ENCODE assay signal across 8 cellular contexts in the genomic region with DNA sequence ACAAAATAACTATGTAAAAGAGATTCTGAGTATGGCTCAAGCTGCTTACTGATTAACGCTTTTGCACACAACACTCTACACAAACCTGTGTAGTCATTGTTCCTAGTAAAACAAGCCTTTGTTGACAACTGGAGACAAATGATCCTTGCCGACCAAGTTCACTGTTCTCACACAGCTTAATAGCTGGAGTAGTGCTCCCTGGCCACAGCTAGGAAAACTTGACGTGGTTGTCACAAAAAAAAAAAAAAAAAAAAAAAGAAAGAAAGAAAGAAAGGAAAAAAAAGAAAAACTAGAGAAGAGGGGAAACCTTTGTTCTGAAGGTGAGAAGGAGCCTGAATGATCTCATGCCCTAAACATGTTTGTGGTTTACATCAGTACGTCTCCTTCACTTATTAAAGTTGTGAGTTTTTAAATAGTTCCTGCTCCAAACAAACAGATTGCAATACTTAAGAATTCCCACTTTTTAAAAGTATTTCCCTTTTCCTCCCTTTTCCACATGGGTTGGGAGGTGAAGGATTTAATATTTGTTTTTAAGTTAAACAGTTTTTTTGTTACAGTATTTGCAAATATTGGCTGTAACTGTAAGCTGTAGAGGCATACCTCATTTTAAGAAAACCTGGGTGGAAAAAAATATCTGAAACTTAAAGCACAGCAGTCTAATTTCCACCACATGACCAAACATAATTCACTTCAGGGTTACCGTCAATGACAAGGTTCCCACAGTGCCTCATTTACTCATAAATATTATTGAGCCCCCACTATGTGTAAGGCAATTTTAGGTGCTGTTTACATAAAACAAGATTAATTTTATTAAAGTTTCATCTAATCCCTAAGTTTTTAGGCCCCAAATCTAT.
DNase-seq lines count a peak whose midpoint lies in the region; ATAC-seq, FAIRE-seq and TF ChIP-seq lines count a peak whose summit lies in the region.

No MANE protein-coding gene starts in this region.

- no peaks in the 10 kb centered on the region for H3K27me3 Mint-ChIP-seq in activated T-cell treated with anti-CD3 and anti-CD28 coated beads, Interleukin-2, amount 50 U/mL, for 24 hours

- WGBS in transverse colon (ENCODE audit: low coverage in 1 of 2), 2 donors: 26 to 32% methylated on average over 4 to 5 of the region's 5 CpGs

- H3K4me1 Mint-ChIP-seq in activated T-cell treated with anti-CD3 and anti-CD28 coated beads, Interleukin-2, amount 50 U/mL, for 24 hours (ENCODE audit: low read depth): peaks cover 38% of the 10 kb centered on the region

- H3K9me3 Mint-ChIP-seq in activated T-cell treated with anti-CD3 and anti-CD28 coated beads, Interleukin-2, amount 50 U/mL, for 24 hours: peaks cover 2% of the 10 kb centered on the region

- H3K9me3 ChIP-seq in adipocyte (ENCODE audit: control insufficient read depth, low read length) (no peaks in the 10 kb centered on the region), kidney (ENCODE audit: control insufficient read depth in 1 of 2, low read length in 2 of 2) (no peaks in the 10 kb centered on the region), transverse colon (no peaks in the 10 kb centered on the region)

- no peaks in the 10 kb centered on the region for H3K36me3 Mint-ChIP-seq in activated T-cell treated with anti-CD3 and anti-CD28 coated beads, Interleukin-2, amount 50 U/mL, for 24 hours (ENCODE audit: low read depth)

- no peak for TF ChIP-seq EP300 in transverse colon (IDR thresholded peaks at IDR 0.05; ENCODE audit: low read depth)

- H3K4me3 ChIP-seq in adipocyte (ENCODE audit: low read length) (peak overlapping the region; percentile 43), kidney (ENCODE audit: low read length in 2 of 2) (peak overlapping the region; percentile 6 to 32), transverse colon (no peak overlapping the region)

- in situ Hi-C loops in transverse colon (cut with MboI; ENCODE audit: low pct_ligation_motif_present in 1 of 4, low pct_unique_long_range_greater_than_20kb in 1 of 4, low sequenced_read_pairs in 3 of 4): loop anchor here in 1 of 4 donors (25.0 kb wide), 1 partner anchor 499 kb away; no protein-coding TSS in a partner anchor

- H3K4me1 ChIP-seq in adipocyte (ENCODE audit: control insufficient read depth, insufficient read depth, low read length) (peaks cover 29% of the 10 kb centered on the region), kidney (ENCODE audit: control insufficient read depth in 1 of 2, insufficient read depth in 1 of 2, low read depth in 1 of 2, low read length in 2 of 2) (peaks cover 9% of the 10 kb centered on the region in 2 donors), transverse colon (peaks cover 0 to 14% (median 7%) of the 10 kb centered on the region in 4 donors)

- H3K36me3 ChIP-seq in adipocyte (ENCODE audit: control insufficient read depth, insufficient read depth, low read length, severe bottlenecking) (no peaks in the 10 kb centered on the region), kidney (ENCODE audit: control insufficient read depth in 1 of 2, insufficient read depth in 2 of 2, low read length in 2 of 2) (no peaks in the 10 kb centered on the region), transverse colon (no peaks in the 10 kb centered on the region)

- no peak for ATAC-seq in HG02938 (IDR thresholded peaks at IDR 0.05; ENCODE audit: unreplicated experiment)

- H3K27ac ChIP-seq in kidney (ENCODE audit: low read depth in 2 of 2, low read length in 2 of 2) (peak overlapping the region; percentile 59 to 60), transverse colon (peak overlapping the region; percentile 28 to 65 (median 57))

- H3K4me3 Mint-ChIP-seq in activated T-cell treated with anti-CD3 and anti-CD28 coated beads, Interleukin-2, amount 50 U/mL, for 24 hours: peak overlapping the region; percentile 27

- peak; percentile 66 for FAIRE-seq in kidney (lab: Jason Lieb, UNC)

- DNase-seq in activated T-cell treated with anti-CD3 and anti-CD28 coated beads, Interleukin-2, amount 50 U/mL, for 24 hours: no peak
- no peak for DNase-seq in activated T-cell treated with anti-CD3 and anti-CD28 coated beads, Interleukin-2, amount 50 U/mL, for 1 hour
- peak; percentile 57 for DNase-seq in adipocyte (ENCODE audit: low read depth)
- no peak for DNase-seq in kidney
- no peak for DNase-seq in transverse colon
- no peak for DNase-seq in stimulated activated naive CD4-positive, alpha-beta T cell (lab: John Stamatoyannopoulos, UW)
- no peak for DNase-seq in NCI-H2227 (lab: John Stamatoyannopoulos, UW; ENCODE audit: unreplicated experiment)

- H3K27ac Mint-ChIP-seq in activated T-cell treated with anti-CD3 and anti-CD28 coated beads, Interleukin-2, amount 50 U/mL, for 24 hours: peak overlapping the region; percentile 68

- H3K27me3 ChIP-seq in adipocyte (replicated peaks; ENCODE audit: control insufficient read depth, insufficient read depth, low read length): no peaks in the 10 kb centered on the region
- H3K27me3 ChIP-seq in transverse colon: no peaks in the 10 kb centered on the region

- no peak for TF ChIP-seq POLR2A in transverse colon (IDR thresholded peaks at IDR 0.05)

- peak overlapping the region; percentile 59 for H3K9ac ChIP-seq in adipocyte (ENCODE audit: low read length)
- H3K9ac ChIP-seq in kidney (ENCODE audit: low read length in 2 of 2): peak overlapping the region in 1 of 2 donors; percentile 24

- intact Hi-C loops in kidney (cut with DNase I) (no loop called here), transverse colon (cut with DNase I; ENCODE audit: low total_unique reads) (no loop called here)

- no peak for TF ChIP-seq CTCF in kidney (IDR thresholded peaks at IDR 0.05; ENCODE audit: borderline replicate concordance, extremely low read depth, insufficient read depth)
- TF ChIP-seq CTCF in transverse colon (IDR thresholded peaks at IDR 0.05): peak in 2 of 5 experiments; percentile 8 to 17

Comparison
In these comparisons a context has a peak if more than half of its experiments do, and no peak if none do; other contexts are left out.
1. H3K4me3 ChIP-seq: peak in adipocyte (single experiment) and kidney (2 of 2); none in transverse colon (0 of 4).